In the genomic region with DNA sequence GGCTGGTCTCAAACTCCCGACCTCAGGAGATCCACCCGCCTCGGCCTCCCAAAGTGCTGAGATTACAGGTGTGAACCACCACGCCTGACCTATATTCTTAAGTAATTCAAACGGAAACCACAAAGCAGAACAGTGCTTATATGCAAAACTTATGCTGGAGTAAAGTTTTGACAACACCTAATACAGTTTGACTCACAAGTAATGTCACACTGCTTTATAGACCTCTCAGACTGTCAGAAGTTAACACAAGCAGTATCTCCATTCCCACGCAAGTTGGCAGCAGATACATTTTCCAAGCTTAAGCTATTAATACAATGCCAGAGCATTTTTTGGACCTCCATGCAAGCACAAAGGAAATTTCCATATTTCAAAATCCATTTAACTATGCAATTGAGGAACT, we compare ENCODE assay signal across 18 cellular contexts. TPM values are rescaled to one million over a fixed set of nuclear protein-coding genes. Genes with fewer than 3 reads are reported as not detected.
DNase-seq lines count a peak whose midpoint lies in the region; ATAC-seq, FAIRE-seq and TF ChIP-seq lines count a peak whose summit lies in the region.
"Had no signal": no experiment of that assay in that cellular context is flagged by ENCODE, and none has a peak within 500 bp of the region (broad histone marks: within the 10 kb centered on the region; RNA-seq: fewer than 3 reads in every experiment).

No MANE protein-coding gene starts in this region.

- no peak overlapping the region for H2AFZ ChIP-seq in GM12878 (ENCODE audit: control insufficient read depth, low read depth, low read length)
- H2AFZ ChIP-seq: PC-9 had no signal

- TF ChIP-seq RAD21 in GM12878 (IDR thresholded peaks at IDR 0.05; ENCODE audit: insufficient read depth, low read depth, low read length), result no peak

- no peaks in the 10 kb centered on the region for H3K79me2 ChIP-seq in GM12878 (ENCODE audit: control insufficient read depth, insufficient read depth, low read length)

- 46% methylated on average over 6 of the region's 6 CpGs for WGBS in GM12878 (ENCODE audit: insufficient coverage, insufficient replicate concordance, low lambda C conversion rate, missing lambda C conversion rate)

- POLR2A ChIA-PET in GM12878 (lab: Charles Lee), result no interaction called here

- H3K36me3 ChIP-seq in GM12878 (ENCODE audit: control insufficient read depth in 2 of 2, insufficient read depth in 2 of 2, low read length in 1 of 2) (peaks cover 0 to 4% of the 10 kb centered on the region in 2 experiments; a peak in 1 of 4 replicates), neutrophil (peaks cover 26% of the 10 kb centered on the region)

- CTCF ChIA-PET in GM12878 (lab: Yijun Ruan, JAX), result no interaction called here

- H3K9ac ChIP-seq in GM12878 (ENCODE audit: control insufficient read depth, insufficient read depth, low read length), result no peak overlapping the region

- TF ChIP-seq POLR2A in GM12878 (IDR thresholded peaks at IDR 0.05; ENCODE audit: low read depth, low read length), result no peak

- SMC1A ChIA-PET in GM12878 (lab: Charles Lee; ENCODE audit: uncharacterized antibody, unreplicated experiment), result no interaction called here

- H3K9me3 ChIP-seq in GM12878 (replicated peaks; ENCODE audit: control insufficient read depth, insufficient read depth, low read length), result peaks cover 6% of the 10 kb centered on the region; the same call in 2 of the 3 replicates
- no peaks in the 10 kb centered on the region for H3K9me3 ChIP-seq in neutrophil

- no peak overlapping the region for H3K27ac ChIP-seq in GM12878 (ENCODE audit: control insufficient read depth, insufficient read depth)
- peak overlapping the region; percentile 66 for H3K27ac ChIP-seq in neutrophil
- no peak overlapping the region for H3K27ac ChIP-seq in foreskin keratinocyte
- H3K27ac ChIP-seq: brain microvascular endothelial cell, PC-9, WERI-Rb-1 had no signal

- TF ChIP-seq CTCF in GM12878 (IDR thresholded peaks at IDR 0.05 in 2 of 3, conservative IDR thresholded peaks at IDR 0.05 in 1 of 3; ENCODE audit: control insufficient read depth in 2 of 3, extremely low read depth in 1 of 3, insufficient read depth in 1 of 3, low read depth in 3 of 3, low read length in 3 of 3), result no peak
- no peak for TF ChIP-seq CTCF in neutrophil (IDR thresholded peaks at IDR 0.05)
- no peak for TF ChIP-seq CTCF in foreskin keratinocyte (conservative IDR thresholded peaks at IDR 0.05)

- intact Hi-C loops in GM12878 (cut with micrococcal nuclease; ENCODE audit: unreplicated experiment), result no loop called here

- no peak for TF ChIP-seq EP300 in GM12878 (IDR thresholded peaks at IDR 0.05; ENCODE audit: borderline replicate concordance in 1 of 2, control insufficient read depth in 1 of 2, low read depth in 2 of 2, low read length in 2 of 2)

- no peak for FAIRE-seq in GM12878 (lab: Jason Lieb, UNC)
- FAIRE-seq: small intestine had no signal

- in situ Hi-C loops in GM12878 (cut with MboI), result no loop called here

- no peak overlapping the region for H3K4me2 ChIP-seq in GM12878 (ENCODE audit: control insufficient read depth, insufficient read depth)
- H3K4me2 ChIP-seq: PC-9 had no signal

- DNase-seq in CD1c-positive myeloid dendritic cell (ENCODE audit: extremely low spot score), result peak; percentile 20
- no peak for DNase-seq in GM12878 (ENCODE audit: low read depth, low spot score)
- DNase-seq in foreskin keratinocyte, result no peak
- DNase-seq in NCI-H2081 (lab: John Stamatoyannopoulos, UW), result no peak
- no peak for DNase-seq in D341Med (ENCODE audit: low spot score)
- DNase-seq: activated naive CD4-positive, alpha-beta T cell treated with anti-CD3 and anti-CD28 coated beads, Interleukin-2, amount 50 U/mL, for 16 hours; brain microvascular endothelial cell; DMS79 treated with DMSO at 0.1 percent for 48 hours; endodermal cell; mesendoderm; NCI-H1436 treated with DMSO at 0.1 percent for 48 hours; NCI-H446; PC-9; small intestine; WERI-Rb-1 had no signal

- H3K27me3 ChIP-seq in GM12878 (replicated peaks in 1 of 2; ENCODE audit: control insufficient read depth in 2 of 2, insufficient read depth in 2 of 2, low read length in 1 of 2) (no peaks in the 10 kb centered on the region), neutrophil (no peaks in the 10 kb centered on the region), foreskin keratinocyte (no peaks in the 10 kb centered on the region)
- H3K27me3 ChIP-seq: brain microvascular endothelial cell had no signal

- no peaks in the 10 kb centered on the region for H4K20me1 ChIP-seq in GM12878 (ENCODE audit: control insufficient read depth, insufficient read depth)

- RAD21 ChIA-PET in GM12878 (lab: Charles Lee; ENCODE audit: unreplicated experiment), result no interaction called here

- no TSS peak for BruUV-seq in GM12878 (replicated peaks; lab: Mats Ljungman, UMichigan)

- ATAC-seq in GM19351 (IDR thresholded peaks at IDR 0.05; ENCODE audit: unreplicated experiment), result peak; percentile 66
- ATAC-seq in GM12878, result peak; percentile 88
- ATAC-seq in foreskin keratinocyte, result no peak
- ATAC-seq in HG02885 (IDR thresholded peaks at IDR 0.05; ENCODE audit: poor library complexity, unreplicated experiment), result no peak

- H3K4me1 ChIP-seq in GM12878 (ENCODE audit: control insufficient read depth, insufficient read depth, low read length), result no peaks in the 10 kb centered on the region; the same call in 1 of the 2 replicates
- H3K4me1 ChIP-seq in neutrophil (ENCODE audit: control insufficient read depth in 1 of 2, insufficient read depth in 1 of 2, low read depth in 1 of 2, low read length in 1 of 2), result peaks cover 35 to 37% of the 10 kb centered on the region in 2 experiments
- H3K4me1 ChIP-seq in foreskin keratinocyte, result no peaks in the 10 kb centered on the region

- H3K4me3 ChIP-seq in GM12878 (no peak overlapping the region), neutrophil (ENCODE audit: low read depth in 1 of 2, low read length in 1 of 2) (peak overlapping the region in 1 of 2 experiments; percentile 6)
- H3K4me3 ChIP-seq: PC-9 had no signal

TF ChIP-seq in GM12878, 131 proteins besides CTCF, POLR2A, EP300 and RAD21 (continues in another document):
- TF ChIP-seq ZNF24 (IDR thresholded peaks at IDR 0.05), result no peak

RNA-seq across cellular contexts. Expression of a gene that starts 21.1 kb away (rescaled TPM):
- 18.3 and 22.6 TPM in 2 replicates for total RNA-seq in GM12878 (2013; cell fraction: nucleolus; rRNA removed)
- total RNA-seq in GM12878 (2014; rRNA removed), result 6.0 and 8.5 TPM in 2 replicates
- 6.7 and 8.0 TPM in 2 replicates for total RNA-seq in GM12878 (2014; rRNA removed; fragmentation: Illumina TruSeq; extraction: Trizol)
- total RNA-seq in GM12878 (2021), result 6.4 and 7.4 TPM in 2 replicates
- polyA plus RNA-seq in GM12878 (2011; ENCODE audit: low read depth), result 1.1 TPM
- polyA plus RNA-seq in GM12878 (2011; rRNA removed), result 4.5 and 4.9 TPM in 2 replicates
- polyA plus RNA-seq in GM12878 (2011; cell fraction: cytosol; rRNA removed), result 1.8 and 2.0 TPM in 2 replicates
- polyA plus RNA-seq in GM12878 (2011; cell fraction: nucleus; rRNA removed), result 2.3 and 4.2 TPM in 2 replicates
- 2.2 and 2.3 TPM in 2 replicates for polyA plus RNA-seq in GM12878 (2012)
- 6.7 and 7.0 TPM in 2 replicates for polyA plus RNA-seq in GM12878 (2014; fragmentation: Illumina TruSeq; extraction: Trizol)
- 1 to 10 TPM; 2.2 to 3.1 TPM for polyA plus RNA-seq in GM12878 (2014; fragmentation: Nextera tagmentation; extraction: Ambion mirVana)
- 6.4 and 11.0 TPM in 2 replicates for polyA plus RNA-seq in GM12878 (2014; rRNA removed)
- polyA plus RNA-seq in GM12878 (2016; fragmentation: Nextera tagmentation; extraction: Ambion mirVana), result 1 to 10 TPM; 8.0 to 8.4 TPM
- polyA minus RNA-seq in GM12878 (2011; rRNA and poly(A)+ RNA removed), result 0.77 and 2.6 TPM in 2 replicates
- 1.0 and 2.5 TPM in 2 replicates for polyA minus RNA-seq in GM12878 (2011; cell fraction: cytosol; rRNA and poly(A)+ RNA removed)
- 1.8 and 3.3 TPM in 2 replicates for polyA minus RNA-seq in GM12878 (2011; cell fraction: nucleus; rRNA and poly(A)+ RNA removed)
- total RNA-seq in foreskin keratinocyte, result 11.0 and 11.5 TPM in 2 replicates
- 4.2 and 4.3 TPM in 2 replicates for polyA plus RNA-seq in foreskin keratinocyte

RNA-seq across cellular contexts. Expression of a gene that starts 26.5 kb away (rescaled TPM):
- total RNA-seq in GM12878 (2013; cell fraction: nucleolus; rRNA removed), result 49.8 and 53.0 TPM in 2 replicates
- total RNA-seq in GM12878 (2014; rRNA removed), result 13.4 and 14.8 TPM in 2 replicates
- total RNA-seq in GM12878 (2014; rRNA removed; fragmentation: Illumina TruSeq; extraction: Trizol), result 17.0 TPM in 2 replicates
- total RNA-seq in GM12878 (2021), result 11.9 and 12.6 TPM in 2 replicates
- 4.9 TPM for polyA plus RNA-seq in GM12878 (2011; ENCODE audit: low read depth)
- 13.9 and 18.0 TPM in 2 replicates for polyA plus RNA-seq in GM12878 (2011; rRNA removed)
- polyA plus RNA-seq in GM12878 (2011; cell fraction: cytosol; rRNA removed), result 5.5 and 6.2 TPM in 2 replicates
- polyA plus RNA-seq in GM12878 (2011; cell fraction: nucleus; rRNA removed), result 14.1 and 14.9 TPM in 2 replicates
- polyA plus RNA-seq in GM12878 (2012), result 7.6 and 8.2 TPM in 2 replicates
- polyA plus RNA-seq in GM12878 (2014; fragmentation: Illumina TruSeq; extraction: Trizol), result 13.3 and 19.9 TPM in 2 replicates
- polyA plus RNA-seq in GM12878 (2014; fragmentation: Nextera tagmentation; extraction: Ambion mirVana), result 1 to 10 TPM; 9.1 to 9.8 TPM
- 8.4 and 12.8 TPM in 2 replicates for polyA plus RNA-seq in GM12878 (2014; rRNA removed)
- 10 to 100 TPM; 12.2 to 14.9 TPM for polyA plus RNA-seq in GM12878 (2016; fragmentation: Nextera tagmentation; extraction: Ambion mirVana)
- polyA minus RNA-seq in GM12878 (2011; rRNA and poly(A)+ RNA removed), result 9.0 and 9.3 TPM in 2 replicates
- polyA minus RNA-seq in GM12878 (2011; cell fraction: cytosol; rRNA and poly(A)+ RNA removed), result 2.5 and 4.8 TPM in 2 replicates
- 9.8 and 14.4 TPM in 2 replicates for polyA minus RNA-seq in GM12878 (2011; cell fraction: nucleus; rRNA and poly(A)+ RNA removed)
- 3.1 and 3.4 TPM in 2 replicates for total RNA-seq in foreskin keratinocyte
- 1.1 and 1.3 TPM in 2 replicates for polyA plus RNA-seq in foreskin keratinocyte

RNA-seq across cellular contexts. Expression of a gene that starts 27.1 kb away (rescaled TPM):
- total RNA-seq in GM12878 (2013; cell fraction: nucleolus; rRNA removed), result 63.6 and 67.6 TPM in 2 replicates
- total RNA-seq in GM12878 (2014; rRNA removed) (20.7 and 26.0 TPM in 2 replicates), GM12878 (2014; rRNA removed; fragmentation: Illumina TruSeq; extraction: Trizol) (18.2 and 18.6 TPM in 2 replicates), GM12878 (2021) (17.1 and 18.7 TPM in 2 replicates), foreskin keratinocyte (20.7 and 22.3 TPM in 2 replicates)
- 5.3 TPM for polyA plus RNA-seq in GM12878 (2011; ENCODE audit: low read depth)
- polyA plus RNA-seq in GM12878 (2011; rRNA removed) (27.6 and 30.9 TPM in 2 replicates), GM12878 (2014; fragmentation: Illumina TruSeq; extraction: Trizol) (11.5 and 11.9 TPM in 2 replicates), GM12878 (2014; fragmentation: Nextera tagmentation; extraction: Ambion mirVana) (1 to 10 TPM; 2.6 to 4.9 TPM), GM12878 (2014; rRNA removed) (14.9 and 15.2 TPM in 2 replicates), GM12878 (2016; fragmentation: Nextera tagmentation; extraction: Ambion mirVana) (10 to 100 TPM; 22.0 to 22.6 TPM), foreskin keratinocyte (7.0 and 8.2 TPM in 2 replicates)
- polyA plus RNA-seq in GM12878 (2011; cell fraction: cytosol; rRNA removed), result 16.0 and 16.1 TPM in 2 replicates
- 9.2 and 11.1 TPM in 2 replicates for polyA plus RNA-seq in GM12878 (2011; cell fraction: nucleus; rRNA removed)
- 6.2 and 9.0 TPM in 2 replicates for polyA plus RNA-seq in GM12878 (2012)
- 19.7 and 26.8 TPM in 2 replicates for polyA minus RNA-seq in GM12878 (2011; rRNA and poly(A)+ RNA removed)
- polyA minus RNA-seq in GM12878 (2011; cell fraction: cytosol; rRNA and poly(A)+ RNA removed), result 6.1 and 6.4 TPM in 2 replicates
- polyA minus RNA-seq in GM12878 (2011; cell fraction: nucleus; rRNA and poly(A)+ RNA removed), result 16.9 and 24.7 TPM in 2 replicates

Comparison
In these comparisons a context has a peak if more than half of its experiments do, and no peak if none do; other contexts are left out.
1. ATAC-seq: peak in GM19351 (single experiment) and GM12878 (single experiment); none in foreskin keratinocyte (single experiment) and HG02885 (single experiment).